ENCODE assay signal across 10 cellular contexts in genomic region chr21:20443558-20444155, GRCh38.
DNase-seq lines count a peak whose midpoint lies in the region; ATAC-seq and TF ChIP-seq lines count a peak whose summit lies in the region.
"Had no signal": no experiment of that assay in that cellular context is flagged by ENCODE, and none has a peak within 500 bp of the region (broad histone marks: within the 10 kb centered on the region; RNA-seq: fewer than 3 reads in every experiment).

No MANE protein-coding gene starts in this region.

- no peak for ATAC-seq in activated naive CD8-positive, alpha-beta T cell treated with anti-CD3 and anti-CD28 coated beads, Interleukin-2, amount 50 U/mL, for 24 hours
- no peak for ATAC-seq in HG02642 (IDR thresholded peaks at IDR 0.05; ENCODE audit: poor library complexity, unreplicated experiment)
- ATAC-seq in activated CD8-positive, alpha-beta memory T cell treated with anti-CD3 and anti-CD28 coated beads, Interleukin-2, amount 10 ng/mL, durations not matched to agents 7 days and 5 days, result no peak

- no peaks in the 10 kb centered on the region for H3K27me3 Mint-ChIP-seq in activated naive CD8-positive, alpha-beta T cell treated with anti-CD3 and anti-CD28 coated beads, Interleukin-2, amount 50 U/mL, for 24 hours
- no peaks in the 10 kb centered on the region for H3K27me3 Mint-ChIP-seq in activated CD8-positive, alpha-beta memory T cell treated with anti-CD3 and anti-CD28 coated beads, Interleukin-2, amount 10 ng/mL, durations not matched to agents 7 days and 5 days
- H3K27me3 Mint-ChIP-seq: CD4-positive, alpha-beta memory T cell; memory B cell had no signal

- H3K9ac ChIP-seq in MM.1S (ENCODE audit: low read length), result no peak overlapping the region

- no peaks in the 10 kb centered on the region for H3K36me3 ChIP-seq in MM.1S (replicated peaks; ENCODE audit: insufficient read depth, low read length)

- H3K27ac Mint-ChIP-seq in activated naive CD8-positive, alpha-beta T cell treated with anti-CD3 and anti-CD28 coated beads, Interleukin-2, amount 50 U/mL, for 24 hours, result no peak overlapping the region
- no peak overlapping the region for H3K27ac Mint-ChIP-seq in activated CD8-positive, alpha-beta memory T cell treated with anti-CD3 and anti-CD28 coated beads, Interleukin-2, amount 10 ng/mL, durations not matched to agents 7 days and 5 days
- H3K27ac Mint-ChIP-seq: CD4-positive, alpha-beta memory T cell; memory B cell had no signal

- no peaks in the 10 kb centered on the region for H3K4me1 Mint-ChIP-seq in activated naive CD8-positive, alpha-beta T cell treated with anti-CD3 and anti-CD28 coated beads, Interleukin-2, amount 50 U/mL, for 24 hours
- H3K4me1 Mint-ChIP-seq in activated CD8-positive, alpha-beta memory T cell treated with anti-CD3 and anti-CD28 coated beads, Interleukin-2, amount 10 ng/mL, durations not matched to agents 7 days and 5 days, result no peaks in the 10 kb centered on the region
- H3K4me1 Mint-ChIP-seq: CD4-positive, alpha-beta memory T cell; memory B cell had no signal

- no peak overlapping the region for H2AFZ ChIP-seq in MM.1S (ENCODE audit: low read length)

- H3K79me2 ChIP-seq in MM.1S (ENCODE audit: low read length), result no peaks in the 10 kb centered on the region

- no peaks in the 10 kb centered on the region for H3K27me3 ChIP-seq in MM.1S (replicated peaks; ENCODE audit: insufficient read depth, low read length)

- H4K20me1 ChIP-seq in MM.1S (ENCODE audit: insufficient read depth, low read length), result no peaks in the 10 kb centered on the region

- no peaks in the 10 kb centered on the region for H3K36me3 Mint-ChIP-seq in activated naive CD8-positive, alpha-beta T cell treated with anti-CD3 and anti-CD28 coated beads, Interleukin-2, amount 50 U/mL, for 24 hours (ENCODE audit: low read depth)
- peaks cover 2% of the 10 kb centered on the region for H3K36me3 Mint-ChIP-seq in activated CD8-positive, alpha-beta memory T cell treated with anti-CD3 and anti-CD28 coated beads, Interleukin-2, amount 10 ng/mL, durations not matched to agents 7 days and 5 days
- H3K36me3 Mint-ChIP-seq: CD4-positive, alpha-beta memory T cell; memory B cell had no signal

- peaks cover 20% of the 10 kb centered on the region for H3K9me3 Mint-ChIP-seq in activated naive CD8-positive, alpha-beta T cell treated with anti-CD3 and anti-CD28 coated beads, Interleukin-2, amount 50 U/mL, for 24 hours
- H3K9me3 Mint-ChIP-seq in activated CD8-positive, alpha-beta memory T cell treated with anti-CD3 and anti-CD28 coated beads, Interleukin-2, amount 10 ng/mL, durations not matched to agents 7 days and 5 days (ENCODE audit: low read depth), result peaks cover 8% of the 10 kb centered on the region

- no peak overlapping the region for H3K27ac ChIP-seq in MM.1S (ENCODE audit: low read length)

- no peak overlapping the region for H3K4me3 ChIP-seq in MM.1S (ENCODE audit: low read length)

- no peaks in the 10 kb centered on the region for H3K9me3 ChIP-seq in MM.1S (replicated peaks; ENCODE audit: insufficient read depth, low read length)

- H3K4me1 ChIP-seq in MM.1S (ENCODE audit: low read length), result no peaks in the 10 kb centered on the region

- H3K4me2 ChIP-seq in MM.1S (ENCODE audit: low read depth, low read length), result no peak overlapping the region

- TF ChIP-seq CTCF in MM.1S (IDR thresholded peaks at IDR 0.05; ENCODE audit: low read length), result peak; percentile 69

- H3F3A ChIP-seq in MM.1S (ENCODE audit: insufficient read depth, low read length), result no peaks in the 10 kb centered on the region

- H3K9me2 ChIP-seq in MM.1S (replicated peaks; ENCODE audit: insufficient read depth, low read length), result no peaks in the 10 kb centered on the region

- CTCF ChIA-PET in activated CD8-positive, alpha-beta memory T cell treated with anti-CD3 and anti-CD28 coated beads, Interleukin-2, amount 10 ng/mL, durations not matched to agents 7 days and 5 days (lab: Charles Lee), result no interaction called here

- DNase-seq in NOMO-1 treated with DMSO at 0.1 percent for 48 hours (lab: John Stamatoyannopoulos, UW; ENCODE audit: unreplicated experiment) (peak; percentile 3), NOMO-1 (lab: John Stamatoyannopoulos, UW; ENCODE audit: unreplicated experiment in 2 of 2) (no peak), MM.1S (peak; percentile 46), cerebellar cortex (ENCODE audit: low spot score) (peak; percentile 4), pons (ENCODE audit: low spot score) (peak; percentile 6)
- DNase-seq in activated naive CD8-positive, alpha-beta T cell treated with anti-CD3 and anti-CD28 coated beads, Interleukin-2, amount 50 U/mL, for 24 hours, result no peak
- DNase-seq in activated CD8-positive, alpha-beta memory T cell treated with anti-CD3 and anti-CD28 coated beads, Interleukin-2, amount 10 ng/mL, durations not matched to agents 7 days and 5 days, result no peak
- DNase-seq: CD4-positive, alpha-beta memory T cell had no signal

- no peak overlapping the region for H3K4me3 Mint-ChIP-seq in activated naive CD8-positive, alpha-beta T cell treated with anti-CD3 and anti-CD28 coated beads, Interleukin-2, amount 50 U/mL, for 24 hours
- no peak overlapping the region for H3K4me3 Mint-ChIP-seq in activated CD8-positive, alpha-beta memory T cell treated with anti-CD3 and anti-CD28 coated beads, Interleukin-2, amount 10 ng/mL, durations not matched to agents 7 days and 5 days
- H3K4me3 Mint-ChIP-seq: CD4-positive, alpha-beta memory T cell; memory B cell had no signal

Comparison
In these comparisons a context has a peak if more than half of its experiments do, and no peak if none do; other contexts are left out.
1. DNase-seq: peak in NOMO-1 treated with DMSO at 0.1 percent for 48 hours (single experiment), MM.1S (single experiment), cerebellar cortex (single experiment) and pons (single experiment); none in NOMO-1 (0 of 2), activated naive CD8-positive, alpha-beta T cell treated with anti-CD3 and anti-CD28 coated beads, Interleukin-2, amount 50 U/mL, for 24 hours (single experiment) and activated CD8-positive, alpha-beta memory T cell treated with anti-CD3 and anti-CD28 coated beads, Interleukin-2, amount 10 ng/mL, durations not matched to agents 7 days and 5 days (single experiment).